In the genomic region with DNA sequence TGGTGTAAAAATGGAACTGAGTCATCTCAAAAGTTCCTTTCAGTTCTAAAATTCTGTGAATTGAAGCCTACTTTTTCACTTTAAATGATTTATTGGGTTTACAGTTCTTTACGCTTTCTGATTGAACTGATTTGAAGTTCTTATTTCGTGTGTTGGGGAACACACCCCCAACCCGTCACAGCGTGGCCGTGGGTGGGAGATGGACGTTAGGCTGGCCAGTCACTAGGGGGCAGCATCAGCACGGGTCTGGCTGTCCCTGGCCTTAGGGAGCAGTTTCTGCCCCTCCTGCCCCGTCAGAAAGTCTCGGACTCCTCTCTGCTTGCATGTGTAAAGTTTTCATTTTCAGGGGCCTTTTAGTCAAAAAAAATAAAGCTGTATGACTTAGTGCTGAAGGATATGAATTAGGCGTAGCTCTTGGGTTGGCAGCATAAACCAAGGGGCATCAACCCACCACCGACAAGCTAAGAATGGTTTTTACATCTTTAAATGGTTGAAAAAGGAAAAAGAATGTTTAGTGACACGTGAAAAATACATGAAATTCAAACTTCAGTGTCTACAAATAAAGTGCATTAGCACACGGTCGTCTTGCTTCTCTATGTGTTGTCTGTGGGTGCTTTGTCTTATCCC, we compare ENCODE assay signal across 8 cellular contexts.
DNase-seq lines count a peak whose midpoint lies in the region; ATAC-seq and TF ChIP-seq lines count a peak whose summit lies in the region.

No MANE protein-coding gene starts in this region.

- peaks cover 42% of the 10 kb centered on the region for H3K4me1 Mint-ChIP-seq in activated naive CD4-positive, alpha-beta T cell treated with anti-CD3 and anti-CD28 coated beads, Interleukin-2, amount 50 U/mL, for 24 hours
- peaks cover 10% of the 10 kb centered on the region for H3K4me1 Mint-ChIP-seq in glutamatergic neuron (ENCODE audit: low read depth, unreplicated experiment)

- H3K36me3 Mint-ChIP-seq in activated naive CD4-positive, alpha-beta T cell treated with anti-CD3 and anti-CD28 coated beads, Interleukin-2, amount 50 U/mL, for 24 hours, result peaks cover 2% of the 10 kb centered on the region
- no peaks in the 10 kb centered on the region for H3K36me3 Mint-ChIP-seq in glutamatergic neuron (ENCODE audit: unreplicated experiment)

- no peak overlapping the region for H3K9ac ChIP-seq in Karpas-422 (ENCODE audit: low read length)

- H3K27ac ChIP-seq in Karpas-422 (ENCODE audit: low read length), result no peak overlapping the region
- H3K27ac ChIP-seq in vagina, result no peak overlapping the region

- ATAC-seq in GM21528 (IDR thresholded peaks at IDR 0.05; ENCODE audit: low FRiP score, unreplicated experiment), result peak; percentile 64

- intact Hi-C loops in posterior cingulate gyrus (cut with DNase I) (loop anchor here (2.0 to 5.0 kb wide), 3 partner anchors 129 to 404 kb away; partner anchors contain the start of gene PHLPP1), vagina (cut with DNase I) (loop anchor here (5.0 to 10.0 kb wide), 3 partner anchors 129 to 396 kb away; partner anchors contain the start of gene PHLPP1)

- in situ Hi-C loops in SK-MEL-5 (cut with HindIII; ENCODE audit: low pct_unique_long_range_greater_than_20kb, low sequenced_read_pairs), result no loop called here

- peak overlapping the region; percentile 47 for H3K4me3 Mint-ChIP-seq in activated naive CD4-positive, alpha-beta T cell treated with anti-CD3 and anti-CD28 coated beads, Interleukin-2, amount 50 U/mL, for 24 hours
- no peak overlapping the region for H3K4me3 Mint-ChIP-seq in glutamatergic neuron (ENCODE audit: unreplicated experiment)

- no peak overlapping the region for H3K4me2 ChIP-seq in Karpas-422 (ENCODE audit: low read depth, low read length, poor library complexity, severe bottlenecking)

- H3K9me2 ChIP-seq in Karpas-422 (replicated peaks; ENCODE audit: insufficient read depth, low read length), result no peaks in the 10 kb centered on the region

- peak overlapping the region; percentile 52 for H3K27ac Mint-ChIP-seq in activated naive CD4-positive, alpha-beta T cell treated with anti-CD3 and anti-CD28 coated beads, Interleukin-2, amount 50 U/mL, for 24 hours
- no peak overlapping the region for H3K27ac Mint-ChIP-seq in glutamatergic neuron (ENCODE audit: unreplicated experiment)

- H3K4me1 ChIP-seq in Karpas-422 (ENCODE audit: low read length) (peaks cover 4% of the 10 kb centered on the region; the same call in 1 of the 2 replicates), vagina (peaks cover 15% of the 10 kb centered on the region)

- TF ChIP-seq POLR2A in vagina (IDR thresholded peaks at IDR 0.05), result no peak

- TF ChIP-seq CTCF in glutamatergic neuron (IDR thresholded peaks at IDR 0.05; ENCODE audit: partially characterized antibody, unreplicated experiment), result peak; percentile 85
- peak; percentile 56 to 71 (median 62) for TF ChIP-seq CTCF in vagina (IDR thresholded peaks at IDR 0.05)

- H3K27me3 ChIP-seq in Karpas-422 (ENCODE audit: low read length) (no peaks in the 10 kb centered on the region), vagina (no peaks in the 10 kb centered on the region)

- no peak overlapping the region for H2AFZ ChIP-seq in Karpas-422 (ENCODE audit: low read length)

- H3K4me3 ChIP-seq in Karpas-422 (ENCODE audit: low read length), result no peak overlapping the region
- no peak overlapping the region for H3K4me3 ChIP-seq in vagina

- H3K9me3 Mint-ChIP-seq in activated naive CD4-positive, alpha-beta T cell treated with anti-CD3 and anti-CD28 coated beads, Interleukin-2, amount 50 U/mL, for 24 hours, result no peaks in the 10 kb centered on the region
- peaks cover 2% of the 10 kb centered on the region for H3K9me3 Mint-ChIP-seq in glutamatergic neuron (ENCODE audit: unreplicated experiment)

- H3K9me3 ChIP-seq in Karpas-422 (ENCODE audit: low read length) (no peaks in the 10 kb centered on the region), vagina (no peaks in the 10 kb centered on the region)

- no peaks in the 10 kb centered on the region for H3K79me2 ChIP-seq in Karpas-422 (ENCODE audit: low read length)

- peak; percentile 90 for DNase-seq in DMS53 (lab: John Stamatoyannopoulos, UW)
- peak; percentile 76 for DNase-seq in Karpas-422
- peak; percentile 71 for DNase-seq in SK-MEL-5 (ENCODE audit: low read depth, low spot score)
- DNase-seq in glutamatergic neuron, result peak; percentile 88
- peak; percentile 69 to 97 (median 86) for DNase-seq in posterior cingulate gyrus
- peak in 1 of 2 donors; percentile 65 for DNase-seq in vagina (ENCODE audit: extremely low spot score in 2 of 2)

- peaks cover 14% of the 10 kb centered on the region for H4K20me1 ChIP-seq in Karpas-422 (ENCODE audit: insufficient read depth, low read depth, low read length)

- H3K36me3 ChIP-seq in Karpas-422 (ENCODE audit: insufficient read depth, low read length) (peaks cover 22% of the 10 kb centered on the region), vagina (peaks cover 0 to 4% of the 10 kb centered on the region in 2 donors)

- H3K27me3 Mint-ChIP-seq in activated naive CD4-positive, alpha-beta T cell treated with anti-CD3 and anti-CD28 coated beads, Interleukin-2, amount 50 U/mL, for 24 hours, result no peaks in the 10 kb centered on the region
- no peaks in the 10 kb centered on the region for H3K27me3 Mint-ChIP-seq in glutamatergic neuron (ENCODE audit: unreplicated experiment)
